In genomic region chr11:117037952-117038350, GRCh38 we compare ENCODE assay signal across 1 cellular context.
TF ChIP-seq lines count a peak whose summit lies in the region.

No MANE protein-coding gene starts in this region.

TF ChIP-seq in GM23338, 12 proteins besides CTCF, POLR2A, EP300 and RAD21 (continued from another document):
- no peak for TF ChIP-seq ZNF462 (CRISPR knock-in tag; IDR thresholded peaks at IDR 0.05)
- no peak for TF ChIP-seq EZH2phosphoT487 (IDR thresholded peaks at IDR 0.05; ENCODE audit: unreplicated experiment)
- no peak for TF ChIP-seq ETS1 (IDR thresholded peaks at IDR 0.05)
- TF ChIP-seq POLR2AphosphoS5 (IDR thresholded peaks at IDR 0.05; ENCODE audit: low read depth): no peak
- no peak for TF ChIP-seq NANOG (IDR thresholded peaks at IDR 0.05; ENCODE audit: borderline replicate concordance)
- no peak for TF ChIP-seq EZH2 (IDR thresholded peaks at IDR 0.05; ENCODE audit: low read depth, unreplicated experiment)
- no peak for TF ChIP-seq REST (IDR thresholded peaks at IDR 0.05; ENCODE audit: unreplicated experiment)
